ENCODE assay signal across 1 cellular context in genomic region chr14:49767473-49768300, GRCh38.
TF ChIP-seq lines count a peak whose summit lies in the region.

Gene KLHDC2, plus strand, starts transcription at chr14:49768153. Its CDS starts 316 bp downstream, at chr14:49768469.

TF ChIP-seq in HepG2, 621 proteins besides CTCF, POLR2A, EP300 and RAD21 (continued from another document and continues in another):
- TF ChIP-seq ARNT2 (CRISPR knock-in tag; IDR thresholded peaks at IDR 0.05; ENCODE audit: low read depth) (peak; percentile 31; the same call in 1 of the 2 replicates), ZNF746 (CRISPR knock-in tag; IDR thresholded peaks at IDR 0.05) (peak; percentile 60; the same call in 1 of the 2 replicates), TEAD3 (CRISPR knock-in tag; optimal IDR thresholded peaks at IDR 0.05; ENCODE audit: borderline replicate concordance) (peak; percentile 22), GTF2F1 (IDR thresholded peaks at IDR 0.05; ENCODE audit: low read length) (no peak), U2AF1 (optimal IDR thresholded peaks at IDR 0.05; ENCODE audit: low read depth, low read length) (peak; percentile 37), HNF4G (IDR thresholded peaks at IDR 0.05; ENCODE audit: borderline replicate concordance, low read depth, low read length) (peak; percentile 12; the same call in 1 of the 2 replicates), HNF4G (CRISPR knock-in tag; IDR thresholded peaks at IDR 0.05; ENCODE audit: borderline replicate concordance, low read depth) (no peak), RFX3 (CRISPR knock-in tag; IDR thresholded peaks at IDR 0.05) (no peak), SMAD1 (CRISPR knock-in tag; IDR thresholded peaks at IDR 0.05; ENCODE audit: borderline replicate concordance, low read depth) (0 out of 2 replicates have a peak, but pooled peaks have one; percentile 12), NFATC3 (CRISPR knock-in tag; IDR thresholded peaks at IDR 0.05) (peak; percentile 49; the same call in 1 of the 2 replicates), ZNF142 (CRISPR knock-in tag; IDR thresholded peaks at IDR 0.05) (peak; percentile 62; the same call in 1 of the 2 replicates), ZBTB3 (CRISPR knock-in tag; IDR thresholded peaks at IDR 0.05; ENCODE audit: borderline replicate concordance, low read depth) (no peak), CBX2 (IDR thresholded peaks at IDR 0.05; ENCODE audit: low read depth, low read length) (no peak), CBX2 (CRISPR knock-in tag; IDR thresholded peaks at IDR 0.05; ENCODE audit: low read depth) (no peak), ETV5 (CRISPR knock-in tag; IDR thresholded peaks at IDR 0.05; ENCODE audit: borderline replicate concordance) (peak; percentile 93), ZNF468 (CRISPR knock-in tag; IDR thresholded peaks at IDR 0.05) (no peak; the same call in 1 of the 2 replicates), ZNF556 (CRISPR knock-in tag; IDR thresholded peaks at IDR 0.05; ENCODE audit: borderline replicate concordance) (no peak), ZNF879 (CRISPR knock-in tag; IDR thresholded peaks at IDR 0.05) (no peak; the same call in 1 of the 2 replicates), RFX1 (IDR thresholded peaks at IDR 0.05) (no peak), PLRG1 (conservative IDR thresholded peaks at IDR 0.05) (no peak), PRMT3 (CRISPR knock-in tag; IDR thresholded peaks at IDR 0.05; ENCODE audit: borderline replicate concordance, low read depth) (no peak), KLF16 (CRISPR knock-in tag; IDR thresholded peaks at IDR 0.05) (no peak), PAXIP1 (CRISPR knock-in tag; conservative IDR thresholded peaks at IDR 0.05) (peak; percentile 64), ZNF614 (CRISPR knock-in tag; IDR thresholded peaks at IDR 0.05; ENCODE audit: borderline replicate concordance) (no peak), THRA (CRISPR knock-in tag; IDR thresholded peaks at IDR 0.05; ENCODE audit: borderline replicate concordance) (0 out of 2 replicates have a peak, but pooled peaks have one; percentile 4), KAT7 (CRISPR knock-in tag; IDR thresholded peaks at IDR 0.05; ENCODE audit: borderline replicate concordance) (peak; percentile 60), BHLHE40 (IDR thresholded peaks at IDR 0.05; ENCODE audit: low read length) (no peak; the same call in 1 of the 2 replicates), IKZF1 (IDR thresholded peaks at IDR 0.05) (no peak), ZFAT (CRISPR knock-in tag; conservative IDR thresholded peaks at IDR 0.05) (no peak), MIER2 (CRISPR knock-in tag; IDR thresholded peaks at IDR 0.05) (no peak), HDAC1 (CRISPR knock-in tag; IDR thresholded peaks at IDR 0.05) (no peak), ZNF276 (CRISPR knock-in tag; IDR thresholded peaks at IDR 0.05; ENCODE audit: low read depth) (no peak), ZFX (CRISPR knock-in tag; IDR thresholded peaks at IDR 0.05; ENCODE audit: low read depth) (peak; percentile 83), ZNF431 (CRISPR knock-in tag; IDR thresholded peaks at IDR 0.05; ENCODE audit: borderline replicate concordance, low read depth) (0 out of 2 replicates have a peak, but pooled peaks have one; percentile 56), ZNF354B (CRISPR knock-in tag; IDR thresholded peaks at IDR 0.05) (no peak), ATF7 (IDR thresholded peaks at IDR 0.05) (no peak), ATF7 (CRISPR knock-in tag; IDR thresholded peaks at IDR 0.05) (no peak), ZNF574 (CRISPR knock-in tag; IDR thresholded peaks at IDR 0.05) (peak; percentile 99), HMGA1 (CRISPR knock-in tag; conservative IDR thresholded peaks at IDR 0.05) (no peak), PCBP1 (IDR thresholded peaks at IDR 0.05; ENCODE audit: borderline replicate concordance, low read depth, low read length) (no peak)
- TF ChIP-seq, protein P1, sequence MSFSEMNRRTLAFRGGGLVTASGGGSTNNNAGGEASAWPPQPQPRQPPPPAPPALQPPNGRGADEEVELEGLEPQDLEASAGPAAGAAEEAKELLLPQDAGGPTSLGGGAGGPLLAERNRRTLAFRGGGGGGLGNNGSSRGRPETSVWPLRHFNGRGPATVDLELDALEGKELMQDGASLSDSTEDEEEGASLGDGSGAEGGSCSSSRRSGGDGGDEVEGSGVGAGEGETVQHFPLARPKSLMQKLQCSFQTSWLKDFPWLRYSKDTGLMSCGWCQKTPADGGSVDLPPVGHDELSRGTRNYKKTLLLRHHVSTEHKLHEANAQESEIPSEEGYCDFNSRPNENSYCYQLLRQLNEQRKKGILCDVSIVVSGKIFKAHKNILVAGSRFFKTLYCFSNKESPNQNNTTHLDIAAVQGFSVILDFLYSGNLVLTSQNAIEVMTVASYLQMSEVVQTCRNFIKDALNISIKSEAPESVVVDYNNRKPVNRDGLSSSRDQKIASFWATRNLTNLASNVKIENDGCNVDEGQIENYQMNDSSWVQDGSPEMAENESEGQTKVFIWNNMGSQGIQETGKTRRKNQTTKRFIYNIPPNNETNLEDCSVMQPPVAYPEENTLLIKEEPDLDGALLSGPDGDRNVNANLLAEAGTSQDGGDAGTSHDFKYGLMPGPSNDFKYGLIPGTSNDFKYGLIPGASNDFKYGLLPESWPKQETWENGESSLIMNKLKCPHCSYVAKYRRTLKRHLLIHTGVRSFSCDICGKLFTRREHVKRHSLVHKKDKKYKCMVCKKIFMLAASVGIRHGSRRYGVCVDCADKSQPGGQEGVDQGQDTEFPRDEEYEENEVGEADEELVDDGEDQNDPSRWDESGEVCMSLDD (CRISPR knock-in tag; IDR thresholded peaks at IDR 0.05; ENCODE audit: borderline replicate concordance): peak; percentile 11; the same call in 1 of the 2 replicates
- TF ChIP-seq, protein P2, sequence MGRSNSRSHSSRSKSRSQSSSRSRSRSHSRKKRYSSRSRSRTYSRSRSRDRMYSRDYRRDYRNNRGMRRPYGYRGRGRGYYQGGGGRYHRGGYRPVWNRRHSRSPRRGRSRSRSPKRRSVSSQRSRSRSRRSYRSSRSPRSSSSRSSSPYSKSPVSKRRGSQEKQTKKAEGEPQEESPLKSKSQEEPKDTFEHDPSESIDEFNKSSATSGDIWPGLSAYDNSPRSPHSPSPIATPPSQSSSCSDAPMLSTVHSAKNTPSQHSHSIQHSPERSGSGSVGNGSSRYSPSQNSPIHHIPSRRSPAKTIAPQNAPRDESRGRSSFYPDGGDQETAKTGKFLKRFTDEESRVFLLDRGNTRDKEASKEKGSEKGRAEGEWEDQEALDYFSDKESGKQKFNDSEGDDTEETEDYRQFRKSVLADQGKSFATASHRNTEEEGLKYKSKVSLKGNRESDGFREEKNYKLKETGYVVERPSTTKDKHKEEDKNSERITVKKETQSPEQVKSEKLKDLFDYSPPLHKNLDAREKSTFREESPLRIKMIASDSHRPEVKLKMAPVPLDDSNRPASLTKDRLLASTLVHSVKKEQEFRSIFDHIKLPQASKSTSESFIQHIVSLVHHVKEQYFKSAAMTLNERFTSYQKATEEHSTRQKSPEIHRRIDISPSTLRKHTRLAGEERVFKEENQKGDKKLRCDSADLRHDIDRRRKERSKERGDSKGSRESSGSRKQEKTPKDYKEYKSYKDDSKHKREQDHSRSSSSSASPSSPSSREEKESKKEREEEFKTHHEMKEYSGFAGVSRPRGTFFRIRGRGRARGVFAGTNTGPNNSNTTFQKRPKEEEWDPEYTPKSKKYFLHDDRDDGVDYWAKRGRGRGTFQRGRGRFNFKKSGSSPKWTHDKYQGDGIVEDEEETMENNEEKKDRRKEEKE (IDR thresholded peaks at IDR 0.05): no peak
